17 cellular contexts compared by ENCODE assay signal in genomic region chr4:98662055-98662453, GRCh38. TPM values are rescaled to one million over a fixed set of nuclear protein-coding genes. Genes with fewer than 3 reads are reported as not detected.
A peak's percentile ranks its signal among the peaks of the same experiment; 100 is the strongest.
DNase-seq lines count a peak whose midpoint lies in the region; ATAC-seq, FAIRE-seq and TF ChIP-seq lines count a peak whose summit lies in the region.
"Had no signal": no experiment of that assay in that cellular context is flagged by ENCODE, and none has a peak within 500 bp of the region (broad histone marks: within the 10 kb centered on the region; RNA-seq: fewer than 3 reads in every experiment).

No MANE protein-coding gene starts in this region.

- peak overlapping the region; percentile 79 for H3K27ac Mint-ChIP-seq in T-helper 1 cell treated with Interleukin-12 subunit alpha and Interleukin-12 subunit beta and Interleukin-4 antibody, amounts not matched to agents 30 μg/mL and 1 μg/mL, for 36 hours
- H3K27ac Mint-ChIP-seq in activated naive CD8-positive, alpha-beta T cell, result peak overlapping the region; percentile 98
- H3K27ac Mint-ChIP-seq in neural crest cell (ENCODE audit: unreplicated experiment), result no peak overlapping the region

- DNase-seq in T-helper 1 cell (no peak), HCT116 (ENCODE audit: low read depth, low spot score) (no peak), neural crest cell (ENCODE audit: low read depth, low spot score) (no peak), osteoblast (ENCODE audit: insufficient read length, low spot score, missing footprints) (no peak), GM12892 (ENCODE audit: insufficient read length) (no peak)
- DNase-seq: adrenal gland, NCI-H2081 treated with DMSO at 0.1 percent for 48 hours, nucleus accumbens had no signal

- H3K36me3 Mint-ChIP-seq in T-helper 1 cell treated with Interleukin-12 subunit alpha and Interleukin-12 subunit beta and Interleukin-4 antibody, amounts not matched to agents 30 μg/mL and 1 μg/mL, for 36 hours (ENCODE audit: low read depth), result peaks cover 7% of the 10 kb centered on the region
- no peaks in the 10 kb centered on the region for H3K36me3 Mint-ChIP-seq in activated naive CD8-positive, alpha-beta T cell
- no peaks in the 10 kb centered on the region for H3K36me3 Mint-ChIP-seq in neural crest cell (ENCODE audit: low read depth)

- H3K79me2 ChIP-seq in HCT116 (ENCODE audit: insufficient read depth, low read length) (peaks cover 23% of the 10 kb centered on the region), osteoblast (ENCODE audit: insufficient read depth, low read length) (peaks cover 11% of the 10 kb centered on the region)

- no TSS peak for BruUV-seq in HCT116 (replicated peaks; lab: Mats Ljungman, UMichigan)

- TF ChIP-seq POLR2A in HCT116 (IDR thresholded peaks at IDR 0.05; ENCODE audit: borderline replicate concordance, extremely low read depth, insufficient read depth, insufficient read length) (no peak), GM12892 (IDR thresholded peaks at IDR 0.05; ENCODE audit: low read depth, low read length) (no peak)

- no peak for FAIRE-seq in GM12892 (lab: Jason Lieb, UNC)

- H3K27me3 ChIP-seq in HCT116 (ENCODE audit: insufficient read depth, low read length), result no peaks in the 10 kb centered on the region
- no peaks in the 10 kb centered on the region for H3K27me3 ChIP-seq in osteoblast (ENCODE audit: insufficient read depth, low read length)
- H3K27me3 ChIP-seq: adrenal gland, cardiac muscle cell, esophagus muscularis mucosa, right atrium auricular region had no signal

- no peak overlapping the region; a peak in 1 of 4 replicates for H3K4me3 ChIP-seq in HCT116 (replicated peaks in 1 of 2; ENCODE audit: low read depth in 1 of 2, low read length in 2 of 2)
- H3K4me3 ChIP-seq in osteoblast (ENCODE audit: insufficient read depth, low read length), result no peak overlapping the region
- H3K4me3 ChIP-seq: adrenal gland, cardiac muscle cell, esophagus muscularis mucosa, right atrium auricular region, SK-N-MC had no signal

- intact Hi-C loops in HCT116 (cut with micrococcal nuclease), result no loop called here

- H2AFZ ChIP-seq in HCT116 (ENCODE audit: low read depth, low read length, poor library complexity, severe bottlenecking) (no peak overlapping the region), osteoblast (ENCODE audit: low read length) (no peak overlapping the region)

- RAD21 ChIA-PET in HCT116 (lab: Charles Lee; ENCODE audit: low non-redundant PET in 1 of 2, low total read pairs in 2 of 2, uncharacterized antibody in 2 of 2, unreplicated experiment in 2 of 2), result no interaction called here

- no peak overlapping the region for H3K4me3 Mint-ChIP-seq in T-helper 1 cell treated with Interleukin-12 subunit alpha and Interleukin-12 subunit beta and Interleukin-4 antibody, amounts not matched to agents 30 μg/mL and 1 μg/mL, for 36 hours
- H3K4me3 Mint-ChIP-seq in activated naive CD8-positive, alpha-beta T cell, result peak overlapping the region; percentile 54
- peak overlapping the region; percentile 42 for H3K4me3 Mint-ChIP-seq in neural crest cell

- H3K9me2 ChIP-seq in HCT116 (ENCODE audit: insufficient read depth), result no peaks in the 10 kb centered on the region

- TF ChIP-seq RAD21 in HCT116 (IDR thresholded peaks at IDR 0.05; ENCODE audit: low read depth), result no peak

- peak overlapping the region; percentile 88 for H3K4me2 ChIP-seq in HCT116 (ENCODE audit: low read length)
- no peak overlapping the region for H3K4me2 ChIP-seq in osteoblast (ENCODE audit: insufficient read depth, low read length)

- H3K27ac ChIP-seq in HCT116 (ENCODE audit: low read depth, low read length) (peak overlapping the region; percentile 68; the same call in 1 of the 2 replicates), osteoblast (ENCODE audit: low read depth, low read length) (no peak overlapping the region)
- H3K27ac ChIP-seq: 22Rv1, adrenal gland, cardiac muscle cell, esophagus muscularis mucosa, right atrium auricular region, SK-N-MC had no signal

- H3K9me3 ChIP-seq in HCT116 (ENCODE audit: control insufficient read depth in 1 of 2, insufficient read depth in 1 of 2, low read depth in 1 of 2, low read length in 2 of 2) (peaks cover 0 to 13% of the 10 kb centered on the region in 2 experiments; a peak in 1 of 4 replicates), osteoblast (ENCODE audit: low read depth, low read length) (no peaks in the 10 kb centered on the region)
- H3K9me3 ChIP-seq: adrenal gland, esophagus muscularis mucosa, right atrium auricular region had no signal

- CTCF ChIA-PET in HCT116 (lab: Charles Lee), result interaction anchor here (1.0 to 1.1 kb wide), 2 partner anchors 80 to 394 kb away, joined by 3 read pairs; no protein-coding TSS in a partner anchor

- peaks cover 9% of the 10 kb centered on the region for H3K9me3 Mint-ChIP-seq in T-helper 1 cell treated with Interleukin-12 subunit alpha and Interleukin-12 subunit beta and Interleukin-4 antibody, amounts not matched to agents 30 μg/mL and 1 μg/mL, for 36 hours
- no peaks in the 10 kb centered on the region for H3K9me3 Mint-ChIP-seq in activated naive CD8-positive, alpha-beta T cell (ENCODE audit: low read depth)
- peaks cover 7% of the 10 kb centered on the region for H3K9me3 Mint-ChIP-seq in neural crest cell

- TF ChIP-seq CTCF in HCT116 (IDR thresholded peaks at IDR 0.05 in 2 of 3, conservative IDR thresholded peaks at IDR 0.05 in 1 of 3; ENCODE audit: borderline replicate concordance in 1 of 3, insufficient read depth in 1 of 3, low read depth in 2 of 3, low read length in 2 of 3) (no peak), neural crest cell (conservative IDR thresholded peaks at IDR 0.05) (no peak), osteoblast (IDR thresholded peaks at IDR 0.05; ENCODE audit: extremely low read depth, low read depth, low read length) (no peak)

- H3K4me1 ChIP-seq in HCT116 (ENCODE audit: control insufficient read depth in 1 of 2, insufficient read depth in 2 of 2, low read length in 2 of 2), result peaks cover 42 to 51% of the 10 kb centered on the region in 2 experiments
- H3K4me1 ChIP-seq in osteoblast (ENCODE audit: insufficient read depth, low read length), result peaks cover 15% of the 10 kb centered on the region

- POLR2A ChIA-PET in HCT116 (lab: Charles Lee), result interaction anchor here (0.9 to 1.1 kb wide), 2 partner anchors 14 to 20 kb away, joined by 3 to 4 read pairs; no protein-coding TSS in a partner anchor

- peaks cover 52% of the 10 kb centered on the region for H3K4me1 Mint-ChIP-seq in T-helper 1 cell treated with Interleukin-12 subunit alpha and Interleukin-12 subunit beta and Interleukin-4 antibody, amounts not matched to agents 30 μg/mL and 1 μg/mL, for 36 hours (ENCODE audit: low read depth)
- peaks cover 69% of the 10 kb centered on the region for H3K4me1 Mint-ChIP-seq in activated naive CD8-positive, alpha-beta T cell (ENCODE audit: low read depth)
- peaks cover 30% of the 10 kb centered on the region for H3K4me1 Mint-ChIP-seq in neural crest cell

- H3K36me3 ChIP-seq in HCT116 (ENCODE audit: control insufficient read depth in 1 of 2, insufficient read depth in 2 of 2, low read length in 2 of 2), result no peaks in the 10 kb centered on the region
- H3K36me3 ChIP-seq in osteoblast (ENCODE audit: insufficient read depth, low read length), result no peaks in the 10 kb centered on the region
- H3K36me3 ChIP-seq: adrenal gland, cardiac muscle cell, esophagus muscularis mucosa, right atrium auricular region had no signal

- ATAC-seq in HCT116 (no peak), GM18502 (IDR thresholded peaks at IDR 0.05; ENCODE audit: poor library complexity, unreplicated experiment) (no peak)
- ATAC-seq: Panc1 had no signal

- H3K9ac ChIP-seq in HCT116 (ENCODE audit: low read length), result no peak overlapping the region

- H4K20me1 ChIP-seq in HCT116 (ENCODE audit: insufficient read depth) (no peaks in the 10 kb centered on the region), osteoblast (ENCODE audit: insufficient read depth, low read length) (no peaks in the 10 kb centered on the region)

- H3K27me3 Mint-ChIP-seq in T-helper 1 cell treated with Interleukin-12 subunit alpha and Interleukin-12 subunit beta and Interleukin-4 antibody, amounts not matched to agents 30 μg/mL and 1 μg/mL, for 36 hours (ENCODE audit: low read depth), result no peaks in the 10 kb centered on the region
- H3K27me3 Mint-ChIP-seq in activated naive CD8-positive, alpha-beta T cell, result no peaks in the 10 kb centered on the region
- H3K27me3 Mint-ChIP-seq in neural crest cell (ENCODE audit: low read depth), result peaks cover 36% of the 10 kb centered on the region

TF ChIP-seq in HCT116, 20 proteins besides CTCF, POLR2A, EP300 and RAD21 (continues in another document):
- no peak for TF ChIP-seq SIN3A (IDR thresholded peaks at IDR 0.05; ENCODE audit: low read depth)
- TF ChIP-seq ZFX (IDR thresholded peaks at IDR 0.05), result no peak
- no peak for TF ChIP-seq MAX (IDR thresholded peaks at IDR 0.05)
- no peak for TF ChIP-seq EZH2phosphoT487 (IDR thresholded peaks at IDR 0.05; ENCODE audit: borderline replicate concordance)
- no peak for TF ChIP-seq REST (IDR thresholded peaks at IDR 0.05; ENCODE audit: low read depth)

RNA-seq across cellular contexts. Expression of gene TSPAN5, which starts 3.6 kb away (rescaled TPM):
- total RNA-seq in HCT116 (2021; ENCODE audit: unreplicated experiment), result 56.8 TPM
- 26.5 and 37.8 TPM in 2 replicates for polyA plus RNA-seq in HCT116 (2012)
- total RNA-seq in neural crest cell, result 25.0 and 26.3 TPM in 2 replicates
- 36.9 and 41.8 TPM in 2 replicates for total RNA-seq in osteoblast
- not detected for polyA plus RNA-seq in GM12892 (2012; ENCODE audit: missing spikeins)
